Comparison of ENCODE assay signal across 22 cellular contexts in genomic region chr1:65804584-65804983, GRCh38. TPM values are rescaled to one million over a fixed set of nuclear protein-coding genes. Genes with fewer than 3 reads are reported as not detected.
"Had no signal": no experiment of that assay in that cellular context is flagged by ENCODE, and none has a peak within 500 bp of the region (broad histone marks: within the 10 kb centered on the region; RNA-seq: fewer than 3 reads in every experiment).

No MANE protein-coding gene starts in this region.

- H3K36me3 ChIP-seq: adrenal gland, colonic mucosa had no signal

- H3K4me1 ChIP-seq: adrenal gland, colonic mucosa had no signal

- H3K27me3 ChIP-seq: adrenal gland, colonic mucosa had no signal

- ATAC-seq: activated CD4-positive, alpha-beta T cell treated with anti-CD3 and anti-CD28 coated beads for 36 hours; K562 had no signal

- DNase-seq: activated CD4-positive, alpha-beta memory T cell treated with anti-CD3 and anti-CD28 coated beads, Interleukin-2, amount 10 ng/mL, durations not matched to agents 7 days and 5 days; activated CD4-positive, alpha-beta T cell treated with anti-CD3 and anti-CD28 coated beads for 36 hours; activated CD4-positive, alpha-beta T cell treated with anti-CD3 and anti-CD28 coated beads, Interleukin-2, amount 50 U/mL, for 1 hour; activated CD4-positive, CD25-positive, alpha-beta regulatory T cell; activated naive CD4-positive, alpha-beta T cell treated with anti-CD3 and anti-CD28 coated beads, Interleukin-2, amount 50 U/mL, for 16 hours; activated naive CD8-positive, alpha-beta T cell treated with anti-CD3 and anti-CD28 coated beads, Interleukin-2, amount 10 ng/mL, durations not matched to agents 7 days and 5 days; activated T-cell treated with anti-CD3 and anti-CD28 coated beads for 4 hours; activated T-cell treated with anti-CD3 and anti-CD28 coated beads, Interleukin-2, amount 50 U/mL, for 48 hours; adrenal gland; anterior cingulate cortex; colonic mucosa; Karpas-422; NCI-H1048; NCI-H1417 treated with DMSO at 0.1 percent for 48 hours; NCI-H187; NCI-H524 treated with DMSO at 0.1 percent for 48 hours; NCI-H748 treated with DMSO at 0.1 percent for 48 hours; NK-92 treated with Interleukin-12 subunit alpha and Interleukin-12 subunit beta, amount 100 ng/mL, for 24 hours; OCI-M1; SHP77 treated with DMSO at 0.1 percent for 48 hours had no signal

- H3K9me3 ChIP-seq: adrenal gland, colonic mucosa had no signal

- H3K4me3 ChIP-seq: adrenal gland, colonic mucosa, K562 had no signal

- H3K27ac ChIP-seq: adrenal gland, colonic mucosa, VCaP had no signal

RNA-seq across cellular contexts. Expression of gene PDE4B, which starts 11.9 kb away (rescaled TPM):
- polyA plus RNA-seq: K562 had no signal
